ENCODE assay signal across 1 cellular context in genomic region chr3:127590593-127591477, GRCh38.
TF ChIP-seq lines count a peak whose summit lies in the region.

Gene TPRA1 (minus strand): TSS chr3:127590733. CDS start chr3:127580146, 10,587 bp downstream.

TF ChIP-seq in K562, 482 proteins besides CTCF, POLR2A, EP300 and RAD21 (continued from another document and continues in another):
- TF ChIP-seq KLF13 (tag; IDR thresholded peaks at IDR 0.05; ENCODE audit: borderline replicate concordance, low read depth) (peak; percentile 68; the same call in 1 of the 2 replicates), KDM4B (IDR thresholded peaks at IDR 0.05; ENCODE audit: borderline replicate concordance in 2 of 2, low read depth in 1 of 2) (no peak), ZNF778 (CRISPR knock-in tag; IDR thresholded peaks at IDR 0.05) (no peak), DACH1 (IDR thresholded peaks at IDR 0.05; ENCODE audit: partially characterized antibody) (peak; percentile 77), ZNF140 (CRISPR knock-in tag; IDR thresholded peaks at IDR 0.05) (no peak), FOXM1 (IDR thresholded peaks at IDR 0.05; ENCODE audit: low read depth) (peak; percentile 98), FOXM1 (CRISPR knock-in tag; IDR thresholded peaks at IDR 0.05; ENCODE audit: low read depth) (0 out of 2 replicates have a peak, but pooled peaks have one; percentile 42), RBM25 (IDR thresholded peaks at IDR 0.05; ENCODE audit: low read depth, low read length, severe bottlenecking) (no peak), PHF8 (IDR thresholded peaks at IDR 0.05; ENCODE audit: borderline replicate concordance, low read length) (peak; percentile 42; the same call in 1 of the 2 replicates), ZNF609 (CRISPR knock-in tag; IDR thresholded peaks at IDR 0.05; ENCODE audit: borderline replicate concordance) (no peak), ZNF354B (CRISPR knock-in tag; IDR thresholded peaks at IDR 0.05) (no peak), CHCHD3 (CRISPR knock-in tag; IDR thresholded peaks at IDR 0.05) (no peak), AFF4 (CRISPR knock-in tag; IDR thresholded peaks at IDR 0.05) (no peak), HIVEP1 (CRISPR knock-in tag; IDR thresholded peaks at IDR 0.05) (no peak), STAT5B (CRISPR knock-in tag; IDR thresholded peaks at IDR 0.05) (no peak), ZNF76 (CRISPR knock-in tag; IDR thresholded peaks at IDR 0.05; ENCODE audit: borderline replicate concordance) (no peak), RBM14 (IDR thresholded peaks at IDR 0.05; ENCODE audit: borderline replicate concordance, insufficient read depth, low read depth, low read length) (no peak), POLR2G (IDR thresholded peaks at IDR 0.05; ENCODE audit: low read depth, low read length) (peak; percentile 62; the same call in 1 of the 2 replicates), ARID4B (CRISPR knock-in tag; IDR thresholded peaks at IDR 0.05) (peak; percentile 50), GTF3C2 (IDR thresholded peaks at IDR 0.05; ENCODE audit: borderline replicate concordance, extremely low read depth, insufficient read length) (no peak), MIER1 (IDR thresholded peaks at IDR 0.05; ENCODE audit: low read depth) (no peak), MTA2 (IDR thresholded peaks at IDR 0.05; ENCODE audit: low read depth) (no peak), NCOR1 (IDR thresholded peaks at IDR 0.05) (0 out of 2 replicates have a peak, but pooled peaks have one; percentile 18), ZBTB49 (CRISPR knock-in tag; IDR thresholded peaks at IDR 0.05; ENCODE audit: borderline replicate concordance) (no peak), MTF1 (CRISPR knock-in tag; IDR thresholded peaks at IDR 0.05; ENCODE audit: borderline replicate concordance) (no peak), MCM5 (IDR thresholded peaks at IDR 0.05; ENCODE audit: low read depth) (no peak), SMARCA4 (IDR thresholded peaks at IDR 0.05) (no peak), ARID3B (CRISPR knock-in tag; IDR thresholded peaks at IDR 0.05; ENCODE audit: borderline replicate concordance) (no peak), TRIM25 (IDR thresholded peaks at IDR 0.05; ENCODE audit: borderline replicate concordance) (no peak), CTBP1 (IDR thresholded peaks at IDR 0.05; ENCODE audit: borderline replicate concordance) (peak; percentile 77), ATF2 (CRISPR knock-in tag; IDR thresholded peaks at IDR 0.05) (no peak), GTF2E2 (tag; IDR thresholded peaks at IDR 0.05) (no peak)
